In the genomic region with DNA sequence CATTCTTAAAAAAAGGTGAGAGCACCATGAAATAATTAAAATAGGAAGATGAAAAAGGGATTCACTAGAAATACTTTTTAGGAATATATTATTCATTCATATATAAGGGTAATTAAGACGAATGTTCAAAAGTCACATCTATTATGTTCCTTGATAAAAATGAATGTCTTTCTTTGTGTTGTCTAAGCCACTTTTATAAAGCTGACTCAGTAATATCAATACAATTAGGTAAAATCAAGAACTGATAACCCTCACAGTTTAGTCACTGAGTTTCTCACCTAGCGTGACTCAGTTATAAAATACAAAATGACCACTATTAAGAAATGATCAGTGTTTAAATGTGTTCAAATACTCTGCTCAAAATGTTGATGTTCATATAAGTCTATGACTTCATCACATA, we compare ENCODE assay signal across 25 cellular contexts.
"Had no signal": no experiment of that assay in that cellular context is flagged by ENCODE, and none has a peak within 500 bp of the region (broad histone marks: within the 10 kb centered on the region; RNA-seq: fewer than 3 reads in every experiment).

No MANE protein-coding gene starts in this region.

- ATAC-seq: esophagus mucosa; gastroesophageal sphincter; heart left ventricle; left cardiac atrium; left lung; mucosa of descending colon; natural killer cell treated with Interleukin-12 subunit alpha and Interleukin-12 subunit beta and Interleukin-15 and Interleukin-18, amount 100 ng/mL, for 72 hours; stimulated activated effector memory CD8-positive, alpha-beta T cell treated with anti-CD3 and anti-CD28 coated beads, Interleukin-12 subunit alpha, Interleukin-12 subunit beta, amount 100 ng/mL, for 72 hours had no signal

- H3K36me3 ChIP-seq: prostate gland had no signal

- H3K4me3 ChIP-seq: dorsolateral prefrontal cortex, gastroesophageal sphincter, heart left ventricle, left lung, mucosa of descending colon, prostate gland, right atrium auricular region, sigmoid colon, testis, tibial artery had no signal

- DNase-seq: cortex of kidney; dorsolateral prefrontal cortex; effector CD8-positive, alpha-beta T cell; endodermal cell; heart left ventricle; hippocampal formation; left cardiac atrium; left lung; mucosa of descending colon; naive B cell; sigmoid colon; stimulated activated CD4-positive, alpha-beta T cell treated with anti-CD3 and anti-CD28 coated beads, Interleukin-2, amount 100 ng/mL, for 24 hours; stimulated activated CD4-positive, alpha-beta T cell treated with anti-CD3 and anti-CD28 coated beads, Interleukin-4, amount 100 ng/mL, for 24 hours; stimulated activated naive CD4-positive, alpha-beta T cell treated with Interleukin-2 at 50 U/mL for 16 hours; substantia nigra; testis; tibial artery had no signal

- H3K27ac ChIP-seq: dorsolateral prefrontal cortex, epithelial cell of prostate, gastroesophageal sphincter, heart left ventricle, left lung, neutrophil, prostate gland, right atrium auricular region, sigmoid colon, testis, tibial artery had no signal

- H3K9me3 ChIP-seq: gastroesophageal sphincter, heart left ventricle, left lung, mucosa of descending colon, neutrophil, prostate gland, right atrium auricular region, sigmoid colon, testis, tibial artery had no signal

- H3K27me3 ChIP-seq: dorsolateral prefrontal cortex, gastroesophageal sphincter, heart left ventricle, left lung, neutrophil, right atrium auricular region, sigmoid colon, testis, tibial artery had no signal

- H3K4me1 ChIP-seq: heart left ventricle, left lung, prostate gland, right atrium auricular region, sigmoid colon, testis had no signal
